Comparison of ENCODE assay signal across 1 cellular context in genomic region chr6:161261325-161261724, GRCh38.
TF ChIP-seq lines count a peak whose summit lies in the region.

No MANE protein-coding gene starts in this region.

TF ChIP-seq in HepG2, 621 proteins besides CTCF, POLR2A, EP300 and RAD21:
- no peak for TF ChIP-seq ZNF331 (CRISPR knock-in tag; IDR thresholded peaks at IDR 0.05)
- TF ChIP-seq ZBTB20 (CRISPR knock-in tag; IDR thresholded peaks at IDR 0.05; ENCODE audit: borderline replicate concordance, low read depth), result no peak
- no peak for TF ChIP-seq AGO1 (IDR thresholded peaks at IDR 0.05; ENCODE audit: low read depth, low read length, poor library complexity, severe bottlenecking)
- no peak for TF ChIP-seq ZNF619 (CRISPR knock-in tag; IDR thresholded peaks at IDR 0.05)
- TF ChIP-seq ZNF7 (CRISPR knock-in tag; IDR thresholded peaks at IDR 0.05), result no peak
- TF ChIP-seq ZNF83 (CRISPR knock-in tag; IDR thresholded peaks at IDR 0.05; ENCODE audit: borderline replicate concordance), result no peak
- no peak for TF ChIP-seq CSRNP2 (CRISPR knock-in tag; conservative IDR thresholded peaks at IDR 0.05; ENCODE audit: low read depth)
- TF ChIP-seq PHF5A (CRISPR knock-in tag; IDR thresholded peaks at IDR 0.05; ENCODE audit: low read depth, unreplicated experiment), result no peak
- no peak for TF ChIP-seq ARHGAP35 (CRISPR knock-in tag; IDR thresholded peaks at IDR 0.05; ENCODE audit: borderline replicate concordance)
- TF ChIP-seq E2F2 (CRISPR knock-in tag; IDR thresholded peaks at IDR 0.05; ENCODE audit: borderline replicate concordance), result no peak
- no peak for TF ChIP-seq FOXA3 (CRISPR knock-in tag; IDR thresholded peaks at IDR 0.05)
- no peak for TF ChIP-seq BATF2 (CRISPR knock-in tag; IDR thresholded peaks at IDR 0.05)
- TF ChIP-seq ZNF562 (CRISPR knock-in tag; IDR thresholded peaks at IDR 0.05; ENCODE audit: borderline replicate concordance), result no peak
